Comparison of ENCODE assay signal across 1 cellular context in genomic region chr1:234912541-234913312, GRCh38.
TF ChIP-seq lines count a peak whose summit lies in the region.

No MANE protein-coding gene starts in this region.

TF ChIP-seq in SK-N-SH, 30 proteins besides CTCF, POLR2A, EP300 and RAD21 (continued from another document):
- TF ChIP-seq PBX3 (IDR thresholded peaks at IDR 0.05), result no peak
- TF ChIP-seq SIN3A (IDR thresholded peaks at IDR 0.05; ENCODE audit: borderline replicate concordance, low read depth, low read length), result no peak
- no peak for TF ChIP-seq EZH2phosphoT487 (IDR thresholded peaks at IDR 0.05; ENCODE audit: borderline replicate concordance, low read depth)
- TF ChIP-seq REST (IDR thresholded peaks at IDR 0.05; ENCODE audit: low read depth, low read length), result no peak
- TF ChIP-seq JUND (IDR thresholded peaks at IDR 0.05), result no peak
- TF ChIP-seq RCOR1 (IDR thresholded peaks at IDR 0.05; ENCODE audit: low read length), result no peak
- no peak for TF ChIP-seq USF2 (IDR thresholded peaks at IDR 0.05; ENCODE audit: borderline replicate concordance, low read depth, low read length)
- TF ChIP-seq YY1 (IDR thresholded peaks at IDR 0.05; ENCODE audit: low read depth), result no peak
TF ChIP-seq in SK-N-SH: peak in this region for 0.
